ENCODE assay signal across 1 cellular context in the genomic region with DNA sequence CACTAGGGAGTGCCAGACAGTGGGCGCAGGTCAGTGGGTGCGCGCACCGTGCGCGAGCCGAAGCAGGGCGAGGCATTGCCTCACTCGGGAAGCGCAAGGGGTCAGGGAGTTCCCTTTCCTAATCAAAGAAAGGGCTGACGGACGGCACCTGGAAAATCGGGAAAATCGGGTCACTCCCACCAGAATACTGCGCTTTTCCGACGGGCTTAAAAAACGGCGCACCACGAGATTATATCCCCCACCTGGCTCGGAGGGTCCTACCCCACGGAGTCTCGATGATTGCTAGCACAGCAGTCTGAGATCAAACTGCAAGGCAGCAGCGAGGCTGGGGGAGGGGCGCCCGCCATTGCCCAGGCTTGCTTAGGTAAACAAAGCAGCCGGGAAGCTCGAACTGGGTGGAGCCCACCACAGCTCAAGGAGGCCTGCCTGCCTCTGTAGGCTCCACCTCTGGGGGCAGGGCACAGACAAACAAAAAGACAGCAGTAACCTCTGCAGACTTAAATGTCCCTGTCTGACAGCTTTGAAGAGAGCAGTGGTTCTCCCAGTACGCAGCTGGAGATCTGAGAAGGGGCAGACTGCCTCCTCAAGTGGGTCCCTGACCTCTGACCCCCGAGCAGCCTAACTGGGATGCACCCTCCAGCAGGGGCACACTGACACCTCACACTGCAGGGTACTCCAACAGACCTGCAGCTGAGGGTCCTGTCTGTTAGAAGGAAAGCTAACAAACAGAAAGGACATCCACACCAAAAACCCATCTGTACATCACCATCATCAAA.
TF ChIP-seq lines count a peak whose summit lies in the region.

No MANE protein-coding gene starts in this region.

TF ChIP-seq in HepG2, 621 proteins besides CTCF, POLR2A, EP300 and RAD21:
- TF ChIP-seq, protein P1, sequence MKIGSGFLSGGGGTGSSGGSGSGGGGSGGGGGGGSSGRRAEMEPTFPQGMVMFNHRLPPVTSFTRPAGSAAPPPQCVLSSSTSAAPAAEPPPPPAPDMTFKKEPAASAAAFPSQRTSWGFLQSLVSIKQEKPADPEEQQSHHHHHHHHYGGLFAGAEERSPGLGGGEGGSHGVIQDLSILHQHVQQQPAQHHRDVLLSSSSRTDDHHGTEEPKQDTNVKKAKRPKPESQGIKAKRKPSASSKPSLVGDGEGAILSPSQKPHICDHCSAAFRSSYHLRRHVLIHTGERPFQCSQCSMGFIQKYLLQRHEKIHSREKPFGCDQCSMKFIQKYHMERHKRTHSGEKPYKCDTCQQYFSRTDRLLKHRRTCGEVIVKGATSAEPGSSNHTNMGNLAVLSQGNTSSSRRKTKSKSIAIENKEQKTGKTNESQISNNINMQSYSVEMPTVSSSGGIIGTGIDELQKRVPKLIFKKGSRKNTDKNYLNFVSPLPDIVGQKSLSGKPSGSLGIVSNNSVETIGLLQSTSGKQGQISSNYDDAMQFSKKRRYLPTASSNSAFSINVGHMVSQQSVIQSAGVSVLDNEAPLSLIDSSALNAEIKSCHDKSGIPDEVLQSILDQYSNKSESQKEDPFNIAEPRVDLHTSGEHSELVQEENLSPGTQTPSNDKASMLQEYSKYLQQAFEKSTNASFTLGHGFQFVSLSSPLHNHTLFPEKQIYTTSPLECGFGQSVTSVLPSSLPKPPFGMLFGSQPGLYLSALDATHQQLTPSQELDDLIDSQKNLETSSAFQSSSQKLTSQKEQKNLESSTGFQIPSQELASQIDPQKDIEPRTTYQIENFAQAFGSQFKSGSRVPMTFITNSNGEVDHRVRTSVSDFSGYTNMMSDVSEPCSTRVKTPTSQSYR (CRISPR knock-in tag; IDR thresholded peaks at IDR 0.05; ENCODE audit: borderline replicate concordance) = 0 out of 2 replicates have a peak, but pooled peaks have one; percentile 35
